Comparison of ENCODE assay signal across 21 cellular contexts in genomic region chr13:114310961-114311360, GRCh38.
"Had no signal": no experiment of that assay in that cellular context is flagged by ENCODE, and none has a peak within 500 bp of the region (broad histone marks: within the 10 kb centered on the region; RNA-seq: fewer than 3 reads in every experiment).

No MANE protein-coding gene starts in this region.

- H3K9me3 ChIP-seq: body of pancreas, left ventricle myocardium inferior, mucosa of descending colon, neutrophil, stomach, testis, upper lobe of left lung had no signal

- FAIRE-seq: kidney had no signal

- H3K27me3 ChIP-seq: body of pancreas, hepatocyte, neutrophil, stomach, testis, upper lobe of left lung had no signal

- ATAC-seq: activated naive CD4-positive, alpha-beta T cell treated with anti-CD3 and anti-CD28 coated beads, Interleukin-2, amount 50 U/mL, for 72 hours; activated T-cell treated with anti-CD3 and anti-CD28 coated beads, Interleukin-2, amount 50 U/mL, for 4 hours; body of pancreas; mucosa of descending colon; naive thymus-derived CD4-positive, alpha-beta T cell had no signal

- DNase-seq: activated CD4-positive, alpha-beta memory T cell treated with anti-CD3 and anti-CD28 coated beads, Interleukin-2, amount 10 ng/mL, durations not matched to agents 7 days and 5 days; activated effector memory CD4-positive, alpha-beta T cell treated with anti-CD3 and anti-CD28 coated beads, Interleukin-2, amount 50 U/mL, for 16 hours; activated T-cell treated with anti-CD3 and anti-CD28 coated beads, Interleukin-2, amount 50 U/mL, for 4 hours; amygdala; body of pancreas; central memory CD4-positive, alpha-beta T cell; cortex of kidney; effector CD4-positive, alpha-beta T cell; kidney; left ventricle myocardium inferior; mucosa of descending colon; naive thymus-derived CD4-positive, alpha-beta T cell; stimulated activated CD4-positive, alpha-beta T cell treated with anti-CD3 and anti-CD28 coated beads, Interleukin-12 subunit alpha, Interleukin-12 subunit beta, amount 100 ng/mL, for 4 hours; stimulated activated CD4-positive, alpha-beta T cell treated with anti-CD3 and anti-CD28 coated beads, Interleukin-2, amount 100 ng/mL, for 24 hours; stomach; testis; upper lobe of left lung; WERI-Rb-1 had no signal

- H3K4me3 ChIP-seq: body of pancreas, hepatocyte, left ventricle myocardium inferior, mucosa of descending colon, stomach, testis, upper lobe of left lung had no signal
